Comparison of ENCODE assay signal across 22 cellular contexts in genomic region chr2:105320651-105321215, GRCh38. TPM values are rescaled to one million over a fixed set of nuclear protein-coding genes. Genes with fewer than 3 reads are reported as not detected.
DNase-seq lines count a peak whose midpoint lies in the region; ATAC-seq and TF ChIP-seq lines count a peak whose summit lies in the region.
"Had no signal": no experiment of that assay in that cellular context is flagged by ENCODE, and none has a peak within 500 bp of the region (broad histone marks: within the 10 kb centered on the region; RNA-seq: fewer than 3 reads in every experiment).

No MANE protein-coding gene starts in this region.

- H3K9me3 ChIP-seq in WERI-Rb-1 (ENCODE audit: severe bottlenecking): no peaks in the 10 kb centered on the region
- H3K9me3 ChIP-seq in psoas muscle: no peaks in the 10 kb centered on the region
- no peaks in the 10 kb centered on the region for H3K9me3 ChIP-seq in MG63
- H3K9me3 ChIP-seq: left ventricle myocardium inferior, prostate gland had no signal

- H3K36me3 ChIP-seq in WERI-Rb-1 (peaks cover 6% of the 10 kb centered on the region; the same call in 1 of the 2 replicates), psoas muscle (ENCODE audit: insufficient read depth in 1 of 2, low read depth in 1 of 2) (peaks cover 0 to 2% of the 10 kb centered on the region in 2 donors), MG63 (peaks cover 4% of the 10 kb centered on the region)
- H3K36me3 ChIP-seq: left ventricle myocardium inferior, neural progenitor cell, prostate gland had no signal

- no peaks in the 10 kb centered on the region for H3K27me3 ChIP-seq in WERI-Rb-1 (ENCODE audit: insufficient read depth, low read depth, severe bottlenecking)
- no peaks in the 10 kb centered on the region for H3K27me3 ChIP-seq in psoas muscle (ENCODE audit: insufficient read depth in 3 of 3, low read length in 2 of 3)
- no peaks in the 10 kb centered on the region for H3K27me3 ChIP-seq in MG63
- H3K27me3 ChIP-seq: neural progenitor cell had no signal

- H3K4me3 ChIP-seq in WERI-Rb-1 (ENCODE audit: low read depth, low read length) (peak overlapping the region; percentile 16), psoas muscle (peak overlapping the region; percentile 33), MG63 (no peak overlapping the region)
- H3K4me3 ChIP-seq: coronary artery, left ventricle myocardium inferior, neural progenitor cell, prostate gland had no signal

- ATAC-seq in psoas muscle (peak; percentile 72 to 93 (median 86)), HG02840 (IDR thresholded peaks at IDR 0.05; ENCODE audit: low FRiP score, unreplicated experiment) (no peak), HG03521 (IDR thresholded peaks at IDR 0.05; ENCODE audit: unreplicated experiment) (no peak)
- ATAC-seq: activated naive CD8-positive, alpha-beta T cell treated with anti-CD3 and anti-CD28 coated beads, Interleukin-2, amount 50 U/mL, for 24 hours; stimulated activated naive CD8-positive, alpha-beta T cell treated with anti-CD3 and anti-CD28 coated beads, Interleukin-15, amount 100 ng/mL, for 72 hours had no signal

- 18 to 32% (median 18%) methylated on average over 7 of the region's 7 CpGs for WGBS in psoas muscle, 3 donors

- H3K27ac ChIP-seq in WERI-Rb-1 (peak overlapping the region; percentile 49), psoas muscle (peak overlapping the region; percentile 68)
- H3K27ac ChIP-seq: coronary artery, left ventricle myocardium inferior, neural progenitor cell, prostate gland had no signal

- TF ChIP-seq CTCF in WERI-Rb-1 (IDR thresholded peaks at IDR 0.05; ENCODE audit: low read depth, low read length) (no peak), psoas muscle (IDR thresholded peaks at IDR 0.05) (no peak)

- peak; percentile 24 for DNase-seq in ELR (ENCODE audit: low read depth)
- peak; percentile 78 for DNase-seq in LHCN-M2 (ENCODE audit: low read depth)
- DNase-seq in WERI-Rb-1: peak; percentile 42
- no peak for DNase-seq in psoas muscle
- DNase-seq in MG63: no peak
- DNase-seq in NCI-H1694 (lab: John Stamatoyannopoulos, UW): no peak
- DNase-seq: activated CD8-positive, alpha-beta memory T cell treated with anti-CD3 and anti-CD28 coated beads, Interleukin-2, amount 50 U/mL, for 48 hours; activated effector memory CD4-positive, alpha-beta T cell treated with anti-CD3 and anti-CD28 coated beads, Interleukin-2, amount 50 U/mL, for 16 hours; activated naive CD8-positive, alpha-beta T cell treated with anti-CD3 and anti-CD28 coated beads, Interleukin-2, amount 50 U/mL, for 24 hours; head of caudate nucleus; left ventricle myocardium inferior; NCI-H187; NCI-H510A; Right ventricle myocardium superior; stimulated activated CD4-positive, alpha-beta T cell treated with anti-CD3 and anti-CD28 coated beads, Interleukin-4, amount 100 ng/mL, for 4 hours; stimulated activated naive CD8-positive, alpha-beta T cell treated with anti-CD3 and anti-CD28 coated beads, Interleukin-15, amount 100 ng/mL, for 72 hours; T-helper 1 cell had no signal

- H3K4me1 ChIP-seq in psoas muscle: peaks cover 33% of the 10 kb centered on the region

- intact Hi-C loops in psoas muscle (cut with DNase I): no loop called here

RNA-seq across cellular contexts. Expression of gene TGFBRAP1, which starts 8.8 kb away (rescaled TPM):
- total RNA-seq in LHCN-M2 (2014; rRNA removed) (41.0 and 44.9 TPM in 2 replicates), psoas muscle (10 to 100 TPM; 13.3 to 21.4 (median 16.8) TPM)
- 19.7 TPM for polyA plus RNA-seq in LHCN-M2 (2012)
- 10 to 100 TPM in 1 of 3 donors, 1 to 10 TPM in 2; 5.4 to 18.2 (median 8.8) TPM for polyA plus RNA-seq in psoas muscle
- total RNA-seq in MG63 (2014; rRNA removed; shearing (Covaris generic); ENCODE audit: low replicate concordance): 15.7 and 17.2 TPM in 2 replicates

RNA-seq across cellular contexts. Expression of gene C2orf49, which starts 16.6 kb away (rescaled TPM):
- 22.0 and 22.6 TPM in 2 replicates for total RNA-seq in LHCN-M2 (2014; rRNA removed)
- polyA plus RNA-seq in LHCN-M2 (2012): 10.6 TPM
- total RNA-seq in psoas muscle: 10 to 100 TPM; 14.8 to 19.4 (median 15.5) TPM
- 10 to 100 TPM; 13.2 to 24.6 (median 14.3) TPM for polyA plus RNA-seq in psoas muscle
- 12.2 and 16.7 TPM in 2 replicates for total RNA-seq in MG63 (2014; rRNA removed; shearing (Covaris generic); ENCODE audit: low replicate concordance)

Comparison
In these comparisons a context has a peak if more than half of its experiments do, and no peak if none do; other contexts are left out.
1. DNase-seq: peak in ELR (single experiment), LHCN-M2 (single experiment) and WERI-Rb-1 (single experiment); none in psoas muscle (0 of 2), MG63 (single experiment) and NCI-H1694 (single experiment).
2. ATAC-seq: peak in psoas muscle (4 of 4); none in HG02840 (single experiment) and HG03521 (single experiment).